34 cellular contexts compared by ENCODE assay signal in genomic region chr9:109085510-109085909, GRCh38.
"Had no signal": no experiment of that assay in that cellular context is flagged by ENCODE, and none has a peak within 500 bp of the region (broad histone marks: within the 10 kb centered on the region; RNA-seq: fewer than 3 reads in every experiment).

No MANE protein-coding gene starts in this region.

- H3K27me3 ChIP-seq: ascending aorta, gastroesophageal sphincter, hepatocyte, neutrophil, ovary, suprapubic skin, tibial nerve, uterus had no signal

- FAIRE-seq: TTC549 had no signal

- H3K9me3 ChIP-seq: ascending aorta, gastroesophageal sphincter, left ventricle myocardium inferior, mucosa of descending colon, neutrophil, ovary, suprapubic skin, tibial nerve, uterus had no signal

- H3K4me3 ChIP-seq: ascending aorta, gastroesophageal sphincter, hepatocyte, left ventricle myocardium inferior, lung, mucosa of descending colon, ovary, skin epidermis, suprapubic skin, tibial nerve, uterus had no signal

- H3K27ac Mint-ChIP-seq: activated CD4-positive, alpha-beta memory T cell treated with anti-CD3 and anti-CD28 coated beads, Interleukin-2, amount 10 ng/mL, durations not matched to agents 7 days and 5 days; activated CD4-positive, alpha-beta T cell treated with anti-CD3 and anti-CD28 coated beads, Interleukin-2, amount 10 ng/mL, durations not matched to agents 7 days and 5 days; activated naive CD4-positive, alpha-beta T cell treated with anti-CD3 and anti-CD28 coated beads, Interleukin-2, amount 10 ng/mL, durations not matched to agents 7 days and 5 days; activated naive CD8-positive, alpha-beta T cell treated with anti-CD3 and anti-CD28 coated beads, Interleukin-2, amount 10 ng/mL, durations not matched to agents 7 days and 5 days; activated T-cell treated with anti-CD3 and anti-CD28 coated beads, Interleukin-2, amount 50 U/mL, for 24 hours; endodermal cell; natural killer cell treated with Interleukin-12 subunit alpha and Interleukin-12 subunit beta and Interleukin-15 and Interleukin-18, amount 100 ng/mL, for 72 hours; progenitor cell of endocrine pancreas; stimulated activated naive B cell treated with anti-CD40 and anti-IgM and Interleukin-4, amounts not matched to agents 10 μg/mL and 1 μg/mL and 100 μg/mL, for 72 hours; T-helper 1 cell treated with Interleukin-12 subunit alpha and Interleukin-12 subunit beta and Interleukin-4 antibody, amounts not matched to agents 30 μg/mL and 1 μg/mL, for 36 hours had no signal

- H3K9me3 Mint-ChIP-seq: activated CD4-positive, alpha-beta memory T cell treated with anti-CD3 and anti-CD28 coated beads, Interleukin-2, amount 10 ng/mL, durations not matched to agents 7 days and 5 days; activated CD4-positive, alpha-beta T cell treated with anti-CD3 and anti-CD28 coated beads, Interleukin-2, amount 10 ng/mL, durations not matched to agents 7 days and 5 days; activated naive CD4-positive, alpha-beta T cell treated with anti-CD3 and anti-CD28 coated beads, Interleukin-2, amount 10 ng/mL, durations not matched to agents 7 days and 5 days; activated naive CD8-positive, alpha-beta T cell treated with anti-CD3 and anti-CD28 coated beads, Interleukin-2, amount 10 ng/mL, durations not matched to agents 7 days and 5 days; activated T-cell treated with anti-CD3 and anti-CD28 coated beads, Interleukin-2, amount 50 U/mL, for 24 hours; endodermal cell; natural killer cell treated with Interleukin-12 subunit alpha and Interleukin-12 subunit beta and Interleukin-15 and Interleukin-18, amount 100 ng/mL, for 72 hours; stimulated activated naive B cell treated with anti-CD40 and anti-IgM and Interleukin-4, amounts not matched to agents 10 μg/mL and 1 μg/mL and 100 μg/mL, for 72 hours; T-helper 1 cell treated with Interleukin-12 subunit alpha and Interleukin-12 subunit beta and Interleukin-4 antibody, amounts not matched to agents 30 μg/mL and 1 μg/mL, for 36 hours had no signal

- H3K4me1 ChIP-seq: ascending aorta, suprapubic skin, uterus had no signal

- H3K36me3 ChIP-seq: ovary, uterus had no signal

- H3K27ac ChIP-seq: ascending aorta, gastroesophageal sphincter, hepatocyte, left ventricle myocardium inferior, neutrophil, ovary, suprapubic skin, tibial nerve, uterus had no signal

- H3K4me2 ChIP-seq: hepatocyte had no signal

- DNase-seq: activated CD4-positive, alpha-beta memory T cell treated with anti-CD3 and anti-CD28 coated beads, Interleukin-2, amount 10 ng/mL, durations not matched to agents 7 days and 5 days; activated CD4-positive, alpha-beta T cell treated with anti-CD3 and anti-CD28 coated beads for 1 hour; activated CD4-positive, alpha-beta T cell treated with anti-CD3 and anti-CD28 coated beads, Interleukin-2, amount 10 ng/mL, durations not matched to agents 7 days and 5 days; activated CD8-positive, alpha-beta memory T cell treated with anti-CD3 and anti-CD28 coated beads, Interleukin-2, amount 50 U/mL, for 48 hours; activated gamma-delta T cell; activated naive CD4-positive, alpha-beta T cell treated with anti-CD3 and anti-CD28 coated beads, Interleukin-2, amount 10 ng/mL, durations not matched to agents 7 days and 5 days; activated naive CD8-positive, alpha-beta T cell treated with anti-CD3 and anti-CD28 coated beads, Interleukin-2, amount 10 ng/mL, durations not matched to agents 7 days and 5 days; activated T-cell treated with anti-CD3 and anti-CD28 coated beads, Interleukin-2, amount 50 U/mL, for 24 hours; caudate nucleus; endodermal cell; islet precursor cell; left ventricle myocardium inferior; mesendoderm; mucosa of descending colon; ovary; retina; stimulated activated CD4-positive, alpha-beta T cell treated with anti-CD3 and anti-CD28 coated beads, Interleukin-1b, Interleukin-23, amount 100 ng/mL, for 48 hours; stimulated activated CD4-positive, alpha-beta T cell treated with anti-CD3 and anti-CD28 coated beads, Interleukin-4, amount 100 ng/mL, for 4 hours; stimulated activated naive B cell treated with anti-CD40 and anti-IgM and Interleukin-4, amounts not matched to agents 10 μg/mL and 1 μg/mL and 100 μg/mL, for 72 hours; T-helper 9 cell; uterus had no signal

- H3K27me3 Mint-ChIP-seq: activated CD4-positive, alpha-beta memory T cell treated with anti-CD3 and anti-CD28 coated beads, Interleukin-2, amount 10 ng/mL, durations not matched to agents 7 days and 5 days; activated CD4-positive, alpha-beta T cell treated with anti-CD3 and anti-CD28 coated beads, Interleukin-2, amount 10 ng/mL, durations not matched to agents 7 days and 5 days; activated naive CD4-positive, alpha-beta T cell treated with anti-CD3 and anti-CD28 coated beads, Interleukin-2, amount 10 ng/mL, durations not matched to agents 7 days and 5 days; activated naive CD8-positive, alpha-beta T cell treated with anti-CD3 and anti-CD28 coated beads, Interleukin-2, amount 10 ng/mL, durations not matched to agents 7 days and 5 days; activated T-cell treated with anti-CD3 and anti-CD28 coated beads, Interleukin-2, amount 50 U/mL, for 24 hours; natural killer cell treated with Interleukin-12 subunit alpha and Interleukin-12 subunit beta and Interleukin-15 and Interleukin-18, amount 100 ng/mL, for 72 hours; stimulated activated naive B cell treated with anti-CD40 and anti-IgM and Interleukin-4, amounts not matched to agents 10 μg/mL and 1 μg/mL and 100 μg/mL, for 72 hours had no signal

- ATAC-seq: gastroesophageal sphincter; natural killer cell treated with Interleukin-12 subunit alpha and Interleukin-12 subunit beta and Interleukin-15 and Interleukin-18, amount 100 ng/mL, for 72 hours; sciatic nerve had no signal

- H3K4me3 Mint-ChIP-seq: activated CD4-positive, alpha-beta memory T cell treated with anti-CD3 and anti-CD28 coated beads, Interleukin-2, amount 10 ng/mL, durations not matched to agents 7 days and 5 days; activated CD4-positive, alpha-beta T cell treated with anti-CD3 and anti-CD28 coated beads, Interleukin-2, amount 10 ng/mL, durations not matched to agents 7 days and 5 days; activated naive CD4-positive, alpha-beta T cell treated with anti-CD3 and anti-CD28 coated beads, Interleukin-2, amount 10 ng/mL, durations not matched to agents 7 days and 5 days; activated naive CD8-positive, alpha-beta T cell treated with anti-CD3 and anti-CD28 coated beads, Interleukin-2, amount 10 ng/mL, durations not matched to agents 7 days and 5 days; activated T-cell treated with anti-CD3 and anti-CD28 coated beads, Interleukin-2, amount 50 U/mL, for 24 hours; endodermal cell; natural killer cell treated with Interleukin-12 subunit alpha and Interleukin-12 subunit beta and Interleukin-15 and Interleukin-18, amount 100 ng/mL, for 72 hours; stimulated activated naive B cell treated with anti-CD40 and anti-IgM and Interleukin-4, amounts not matched to agents 10 μg/mL and 1 μg/mL and 100 μg/mL, for 72 hours; T-helper 1 cell treated with Interleukin-12 subunit alpha and Interleukin-12 subunit beta and Interleukin-4 antibody, amounts not matched to agents 30 μg/mL and 1 μg/mL, for 36 hours had no signal

- H3K4me1 Mint-ChIP-seq: activated naive CD4-positive, alpha-beta T cell treated with anti-CD3 and anti-CD28 coated beads, Interleukin-2, amount 10 ng/mL, durations not matched to agents 7 days and 5 days had no signal

- H2AFZ ChIP-seq: hepatocyte had no signal
